In genomic region chr9:36137392-36138004, GRCh38 we compare ENCODE assay signal across 8 cellular contexts. TPM values are rescaled to one million over a fixed set of nuclear protein-coding genes. Genes with fewer than 3 reads are reported as not detected.
A peak's percentile ranks its signal among the peaks of the same experiment; 100 is the strongest.
DNase-seq lines count a peak whose midpoint lies in the region; ATAC-seq and TF ChIP-seq lines count a peak whose summit lies in the region.

No MANE protein-coding gene starts in this region.

- intact Hi-C loops in activated B cell treated with CpG ODN at 0.5 μM for 24 hours (cut with micrococcal nuclease) = loop anchor here (1.0 kb wide), 1 partner anchor 34 kb away; no protein-coding TSS in a partner anchor

- CTCF ChIA-PET in activated B cell treated with CpG ODN at 0.5 μM for 24 hours (lab: Charles Lee) = interaction anchor here (1.3 to 1.5 kb wide), 3 partner anchors 27 to 36 kb away, joined by 7 to 10 read pairs (median 8); no protein-coding TSS in a partner anchor

- H3K27ac Mint-ChIP-seq in H9 (peak overlapping the region in 1 of 3 experiments; percentile 60; a peak in 2 of 7 replicates), activated B cell treated with CpG ODN at 0.5 μM for 24 hours (peak overlapping the region; percentile 88)

- no peak overlapping the region for H2BK15ac ChIP-seq in H9 (ENCODE audit: low read depth, low read length)

- peaks cover 27% of the 10 kb centered on the region for H3K27me3 ChIP-seq in H9 (ENCODE audit: insufficient read depth, low read length)
- peaks cover 35% of the 10 kb centered on the region for H3K27me3 ChIP-seq in hepatocyte

- H3K27ac ChIP-seq in H9 (ENCODE audit: insufficient read length, low read depth, low read length) = no peak overlapping the region
- H3K27ac ChIP-seq in hepatocyte = no peak overlapping the region

- no peaks in the 10 kb centered on the region for H3K9me3 ChIP-seq in H9 (ENCODE audit: control insufficient read depth, low read depth, low read length)
- no peaks in the 10 kb centered on the region for H3K9me3 ChIP-seq in hepatocyte (ENCODE audit: low read depth)

- no peak overlapping the region for H2BK12ac ChIP-seq in H9 (ENCODE audit: insufficient read length, low read depth, low read length)

- H3K79me2 ChIP-seq in H9 (ENCODE audit: insufficient read depth, low read length) = no peaks in the 10 kb centered on the region
- H3K79me2 ChIP-seq in hepatocyte = no peaks in the 10 kb centered on the region

- H3K14ac ChIP-seq in H9 (ENCODE audit: insufficient read depth, low read length) = no peak overlapping the region; the same call in 1 of the 2 replicates

- no peak overlapping the region for H2BK120ac ChIP-seq in H9 (ENCODE audit: low read depth, low read length, poor library complexity, severe bottlenecking)

- H2BK20ac ChIP-seq in H9 (ENCODE audit: low read depth, low read length, poor library complexity, severe bottlenecking) = no peak overlapping the region

- DNase-seq in H9 (no peak), activated B cell treated with CpG ODN at 0.5 μM for 24 hours (no peak), hepatocyte (ENCODE audit: low spot score) (no peak), skeletal muscle cell (ENCODE audit: low read depth) (no peak), NCI-H69 (lab: John Stamatoyannopoulos, UW) (no peak), HT-29 (ENCODE audit: low spot score) (no peak), HK-2 (ENCODE audit: unreplicated experiment) (no peak)
- DNase-seq in activated CD4-positive, alpha-beta T cell treated with anti-CD3 and anti-CD28 coated beads for 4 hours = no peak

- peaks cover 0 to 5% of the 10 kb centered on the region in 2 experiments; a peak in 3 of 5 replicates for H3K9me3 Mint-ChIP-seq in H9
- no peaks in the 10 kb centered on the region for H3K9me3 Mint-ChIP-seq in activated B cell treated with CpG ODN at 0.5 μM for 24 hours

- H3K4me3 ChIP-seq in hepatocyte (peak overlapping the region; percentile 76), skeletal muscle cell (ENCODE audit: low read depth, low read length) (peak overlapping the region; percentile 75)

- H3K18ac ChIP-seq in H9 (ENCODE audit: insufficient read length, low read depth, low read length) = no peak overlapping the region

- H3K4me2 ChIP-seq in H9 (ENCODE audit: insufficient read depth, insufficient read length, low read length) = peak overlapping the region; percentile 80
- peak overlapping the region; percentile 90 for H3K4me2 ChIP-seq in hepatocyte

- peaks cover 14% of the 10 kb centered on the region for H3K23me2 ChIP-seq in H9 (ENCODE audit: insufficient read length, low read depth, low read length, poor library complexity, severe bottlenecking)

- H3K27me3 Mint-ChIP-seq in H9 (ENCODE audit: low read depth) = peaks cover 84% of the 10 kb centered on the region
- H3K27me3 Mint-ChIP-seq in activated B cell treated with CpG ODN at 0.5 μM for 24 hours = no peaks in the 10 kb centered on the region

- H3K79me1 ChIP-seq in H9 (ENCODE audit: insufficient read depth, low read depth, low read length, poor library complexity, severe bottlenecking) = no peaks in the 10 kb centered on the region

- no peaks in the 10 kb centered on the region for H3K36me3 ChIP-seq in hepatocyte (replicated peaks; ENCODE audit: insufficient read depth, low read depth)

- H2BK5ac ChIP-seq in H9 (ENCODE audit: insufficient read length, low read length) = no peak overlapping the region

- H3K36me3 Mint-ChIP-seq in H9 (ENCODE audit: insufficient read depth in 1 of 3, low read depth in 3 of 3) (peaks cover 0 to 1% (median 0%) of the 10 kb centered on the region in 3 experiments; a peak in 1 of 7 replicates), activated B cell treated with CpG ODN at 0.5 μM for 24 hours (ENCODE audit: low read depth) (peaks cover 8% of the 10 kb centered on the region)

- WGBS in H9 (ENCODE audit: extremely low coverage, insufficient read length, low lambda C conversion rate) = no CpG with 5 or more reads among the region's 12 CpGs
- 30% methylated on average over 12 of the region's 12 CpGs for WGBS in hepatocyte (ENCODE audit: low lambda C conversion rate, missing lambda C conversion rate)

- no peak overlapping the region for H3K9ac ChIP-seq in H9 (ENCODE audit: extremely low read depth, insufficient read length, low read length)

- H2AFZ ChIP-seq in H9 (ENCODE audit: low read length) (no peak overlapping the region), hepatocyte (peak overlapping the region; percentile 87)

- no peaks in the 10 kb centered on the region for H3K9me2 ChIP-seq in hepatocyte (replicated peaks; ENCODE audit: insufficient read depth)

- no peak for ATAC-seq in activated B cell treated with CpG ODN at 0.5 μM for 24 hours (ENCODE audit: low read depth)

- H3T11ph ChIP-seq in H9 (ENCODE audit: low read length) = no peak overlapping the region

- H3K23ac ChIP-seq in H9 (ENCODE audit: insufficient read length, low read depth, low read length) = no peak overlapping the region

- POLR2A ChIA-PET in activated B cell treated with CpG ODN at 0.5 μM for 24 hours (lab: Charles Lee) = interaction anchor here (0.6 to 4.6 kb wide), 4 partner anchors 9 to 322 kb away, joined by 3 to 33 read pairs (median 6); partner anchors contain the start of gene CLTA

- no peak overlapping the region for H3K56ac ChIP-seq in H9 (ENCODE audit: insufficient read length, low read depth, low read length)

- H4K5ac ChIP-seq in H9 (ENCODE audit: insufficient read length, low read depth, low read length) = no peak overlapping the region

- H3K4me3 Mint-ChIP-seq in H9 = peak overlapping the region; percentile 70 to 85
- peak overlapping the region; percentile 87 for H3K4me3 Mint-ChIP-seq in activated B cell treated with CpG ODN at 0.5 μM for 24 hours

- H3K4ac ChIP-seq in H9 (ENCODE audit: low read depth, low read length) = no peak overlapping the region

- TF ChIP-seq CTCF in H9 (conservative IDR thresholded peaks at IDR 0.05) = no peak
- TF ChIP-seq CTCF in activated B cell treated with CpG ODN at 0.5 μM for 24 hours (IDR thresholded peaks at IDR 0.05) = no peak
- TF ChIP-seq CTCF in hepatocyte (IDR thresholded peaks at IDR 0.05; ENCODE audit: poor library complexity) = no peak

- H3K4me1 Mint-ChIP-seq in H9 = peaks cover 25 to 40% of the 10 kb centered on the region in 2 experiments
- H3K4me1 Mint-ChIP-seq in activated B cell treated with CpG ODN at 0.5 μM for 24 hours = peaks cover 64% of the 10 kb centered on the region

- H4K20me1 ChIP-seq in H9 (ENCODE audit: control insufficient read depth, insufficient read depth, insufficient read length) (no peaks in the 10 kb centered on the region), hepatocyte (ENCODE audit: insufficient read depth, poor library complexity, severe bottlenecking) (no peaks in the 10 kb centered on the region)

- H3K4me1 ChIP-seq in H9 (ENCODE audit: insufficient read depth, low read length) (peaks cover 2% of the 10 kb centered on the region; the same call in 1 of the 2 replicates), hepatocyte (ENCODE audit: insufficient read depth) (peaks cover 9% of the 10 kb centered on the region)

- H4K8ac ChIP-seq in H9 (replicated peaks; ENCODE audit: insufficient read length, low read depth, low read length) = no peak overlapping the region

- H2AK5ac ChIP-seq in H9 (ENCODE audit: insufficient read length, low read length) = no peak overlapping the region

- H4K91ac ChIP-seq in H9 (ENCODE audit: insufficient read length, low read depth, low read length) = no peak overlapping the region

RNA-seq across cellular contexts. Expression of gene GLIPR2, which starts 1.0 kb away (rescaled TPM):
- total RNA-seq in H9 (2021) (9.7 and 10.0 TPM in 2 replicates), activated B cell treated with CpG ODN at 0.5 μM for 24 hours (13.6 and 14.3 TPM in 2 replicates), hepatocyte (9.8 and 14.1 TPM in 2 replicates)
- polyA plus RNA-seq in hepatocyte = 12.6 and 20.1 TPM in 2 replicates
- total RNA-seq in HT-29 (2014; rRNA removed; shearing (Covaris generic)) = 0.10 and 0.28 TPM in 2 replicates

RNA-seq across cellular contexts. Expression of gene CCIN, which starts 31.7 kb away (rescaled TPM):
- total RNA-seq in H9 (2021) (0.11 TPM in 1 of 2 replicates, not detected in the other), activated B cell treated with CpG ODN at 0.5 μM for 24 hours (not detected in 2 replicates), hepatocyte (not detected in 2 replicates)
- polyA plus RNA-seq in hepatocyte = 0.23 TPM in 1 of 2 replicates, not detected in the other
- not detected in 2 replicates for total RNA-seq in HT-29 (2014; rRNA removed; shearing (Covaris generic))

RNA-seq across cellular contexts. Expression of gene CLTA, which starts 53.2 kb away (rescaled TPM):
- 195 and 212 TPM in 2 replicates for total RNA-seq in H9 (2021)
- total RNA-seq in activated B cell treated with CpG ODN at 0.5 μM for 24 hours = 104 and 115 TPM in 2 replicates
- total RNA-seq in hepatocyte = 317 and 339 TPM in 2 replicates
- polyA plus RNA-seq in hepatocyte = 283 and 313 TPM in 2 replicates
- 273 and 289 TPM in 2 replicates for total RNA-seq in HT-29 (2014; rRNA removed; shearing (Covaris generic))
